Comparison of ENCODE assay signal across 27 cellular contexts in the genomic region with DNA sequence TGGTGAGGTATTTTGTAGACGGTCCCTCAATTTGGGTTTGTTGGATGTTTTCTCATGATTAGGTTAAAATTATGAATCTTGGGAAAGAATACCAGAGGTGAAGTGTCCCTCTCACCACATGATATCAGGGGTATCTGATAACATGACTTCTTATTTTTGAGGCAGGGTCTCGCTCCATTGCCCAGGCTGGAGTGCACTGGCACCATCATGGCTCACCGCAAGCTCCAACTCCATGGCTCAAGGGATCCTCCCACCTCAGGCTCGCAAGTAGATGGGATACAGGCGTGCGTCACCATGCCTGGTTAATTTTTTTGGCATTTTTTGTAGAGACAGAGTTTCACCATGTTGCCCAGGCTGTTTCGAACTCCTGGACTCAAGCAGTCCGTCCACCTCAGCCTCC.
"Had no signal": no experiment of that assay in that cellular context is flagged by ENCODE, and none has a peak within 500 bp of the region (broad histone marks: within the 10 kb centered on the region; RNA-seq: fewer than 3 reads in every experiment).

No MANE protein-coding gene starts in this region.

- H3K4me1 Mint-ChIP-seq: stimulated activated naive B cell treated with anti-CD40 and anti-IgM and Interleukin-4, amounts not matched to agents 10 μg/mL and 1 μg/mL and 100 μg/mL, for 72 hours had no signal

- H3K36me3 ChIP-seq: neutrophil, pancreas, right lobe of liver, sigmoid colon, stomach, thoracic aorta, thyroid gland, tibial nerve, upper lobe of right lung, uterus had no signal

- H3K9me3 ChIP-seq: neutrophil, pancreas, psoas muscle, right lobe of liver, sigmoid colon, stomach, thoracic aorta, thyroid gland, tibial nerve, upper lobe of right lung, uterus had no signal

- H3K4me1 ChIP-seq: pancreas, psoas muscle, right lobe of liver, uterus had no signal

- H3K27me3 ChIP-seq: pancreas, right lobe of liver, sigmoid colon, stomach, thyroid gland, tibial nerve, upper lobe of right lung, uterus had no signal

- H3K27ac ChIP-seq: neutrophil, pancreas, psoas muscle, right lobe of liver, sigmoid colon, stomach, thyroid gland, tibial nerve, upper lobe of right lung, uterus had no signal

- DNase-seq: naive thymus-derived CD4-positive, alpha-beta T cell; natural killer cell; nucleus accumbens; pancreas; psoas muscle; right cardiac atrium; right lobe of liver; sigmoid colon; small intestine; stimulated activated CD4-positive, alpha-beta T cell treated with anti-CD3 and anti-CD28 coated beads, Interleukin-15, amount 100 ng/mL, for 24 hours; stimulated activated CD4-positive, alpha-beta T cell treated with anti-CD3 and anti-CD28 coated beads, Interleukin-2, amount 100 ng/mL, for 24 hours; stimulated activated CD4-positive, alpha-beta T cell treated with anti-CD3 and anti-CD28 coated beads, Interleukin-2, amount 100 ng/mL, for 48 hours; stimulated activated CD4-positive, alpha-beta T cell treated with anti-CD3 and anti-CD28 coated beads, Interleukin-4, amount 100 ng/mL, for 24 hours; stimulated activated naive B cell treated with anti-CD40 and anti-IgM and Interleukin-4, amounts not matched to agents 10 μg/mL and 1 μg/mL and 100 μg/mL, for 72 hours; stimulated activated naive CD4-positive, alpha-beta T cell treated with Interleukin-2 at 50 U/mL for 16 hours; stomach; thyroid gland; trophoblast cell; upper lobe of right lung; uterus had no signal

- H3K27ac Mint-ChIP-seq: naive thymus-derived CD4-positive, alpha-beta T cell; nephron; stimulated activated effector memory CD8-positive, alpha-beta T cell treated with anti-CD3 and anti-CD28 coated beads, Interleukin-12 subunit alpha, Interleukin-12 subunit beta, amount 100 ng/mL, for 72 hours; stimulated activated naive B cell treated with anti-CD40 and anti-IgM and Interleukin-4, amounts not matched to agents 10 μg/mL and 1 μg/mL and 100 μg/mL, for 72 hours; stimulated activated naive CD8-positive, alpha-beta T cell treated with anti-CD3 and anti-CD28 coated beads, Interleukin-15, Interleukin-2, amounts not matched to agents 100 ng/mL and 50 ng/mL, for 24 hours had no signal

- ATAC-seq: naive thymus-derived CD4-positive, alpha-beta T cell; pancreas; psoas muscle; right cardiac atrium; right lobe of liver; stimulated activated naive B cell treated with anti-CD40 and anti-IgM and Interleukin-4, amounts not matched to agents 10 μg/mL and 1 μg/mL and 100 μg/mL, for 72 hours; upper lobe of right lung had no signal

- H3K36me3 Mint-ChIP-seq: naive thymus-derived CD4-positive, alpha-beta T cell; natural killer cell; stimulated activated effector memory CD8-positive, alpha-beta T cell treated with anti-CD3 and anti-CD28 coated beads, Interleukin-12 subunit alpha, Interleukin-12 subunit beta, amount 100 ng/mL, for 72 hours; stimulated activated naive B cell treated with anti-CD40 and anti-IgM and Interleukin-4, amounts not matched to agents 10 μg/mL and 1 μg/mL and 100 μg/mL, for 72 hours had no signal

- H3K4me3 Mint-ChIP-seq: naive thymus-derived CD4-positive, alpha-beta T cell; natural killer cell; nephron; neural crest cell; stimulated activated effector memory CD8-positive, alpha-beta T cell treated with anti-CD3 and anti-CD28 coated beads, Interleukin-12 subunit alpha, Interleukin-12 subunit beta, amount 100 ng/mL, for 72 hours; stimulated activated naive B cell treated with anti-CD40 and anti-IgM and Interleukin-4, amounts not matched to agents 10 μg/mL and 1 μg/mL and 100 μg/mL, for 72 hours; stimulated activated naive CD8-positive, alpha-beta T cell treated with anti-CD3 and anti-CD28 coated beads, Interleukin-15, Interleukin-2, amounts not matched to agents 100 ng/mL and 50 ng/mL, for 24 hours had no signal

- H3K9me3 Mint-ChIP-seq: naive thymus-derived CD4-positive, alpha-beta T cell; natural killer cell; nephron; neural crest cell; stimulated activated effector memory CD8-positive, alpha-beta T cell treated with anti-CD3 and anti-CD28 coated beads, Interleukin-12 subunit alpha, Interleukin-12 subunit beta, amount 100 ng/mL, for 72 hours; stimulated activated naive B cell treated with anti-CD40 and anti-IgM and Interleukin-4, amounts not matched to agents 10 μg/mL and 1 μg/mL and 100 μg/mL, for 72 hours; stimulated activated naive CD8-positive, alpha-beta T cell treated with anti-CD3 and anti-CD28 coated beads, Interleukin-15, Interleukin-2, amounts not matched to agents 100 ng/mL and 50 ng/mL, for 24 hours had no signal

- H3K4me3 ChIP-seq: pancreas, psoas muscle, right lobe of liver, sigmoid colon, stomach, thoracic aorta, thyroid gland, tibial nerve, upper lobe of right lung, uterus had no signal
